33 cellular contexts compared by ENCODE assay signal in the genomic region with DNA sequence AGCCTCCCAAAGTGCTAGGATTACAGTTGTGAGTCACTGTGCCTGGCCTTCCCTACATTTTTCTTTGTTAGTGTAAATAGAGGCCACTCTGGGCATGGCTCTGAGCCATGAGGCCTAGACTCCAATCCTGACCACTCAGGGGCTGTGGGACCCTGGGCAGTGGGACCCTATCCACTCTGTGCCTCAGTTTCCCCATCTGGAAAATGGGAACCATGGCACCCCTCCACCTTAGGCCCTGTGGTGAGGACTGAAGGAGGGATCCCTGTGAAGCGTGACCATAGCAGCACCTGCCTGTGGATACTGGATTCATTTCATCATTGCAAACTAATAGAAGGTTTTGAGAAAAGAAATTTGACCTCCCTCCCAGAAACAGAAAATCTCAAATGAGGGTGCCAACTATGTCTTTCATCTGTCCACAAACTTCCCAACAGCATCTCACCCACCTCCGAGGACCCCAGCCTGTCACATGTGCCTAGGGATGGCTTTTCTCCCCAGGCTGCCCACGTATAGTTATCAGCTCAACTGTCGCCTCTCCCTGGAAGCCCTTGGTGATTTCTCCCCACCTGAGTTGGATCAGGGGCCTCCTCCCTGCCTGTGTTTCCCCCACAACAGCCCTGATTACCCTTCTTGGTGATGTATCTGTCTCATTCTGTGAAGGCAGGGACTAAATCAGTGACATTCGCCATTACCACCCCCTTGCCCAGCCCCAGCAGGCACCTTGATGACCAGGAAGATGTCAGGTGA. TPM values are rescaled to one million over a fixed set of nuclear protein-coding genes. Genes with fewer than 3 reads are reported as not detected.
"Had no signal": no experiment of that assay in that cellular context is flagged by ENCODE, and none has a peak within 500 bp of the region (broad histone marks: within the 10 kb centered on the region; RNA-seq: fewer than 3 reads in every experiment).

No MANE protein-coding gene starts in this region.

- ATAC-seq: esophagus mucosa; naive thymus-derived CD4-positive, alpha-beta T cell; right cardiac atrium; stimulated activated effector memory CD8-positive, alpha-beta T cell treated with anti-CD3 and anti-CD28 coated beads, Interleukin-12 subunit alpha, Interleukin-12 subunit beta, amount 100 ng/mL, for 72 hours; upper lobe of right lung had no signal

- H3K27me3 ChIP-seq: adrenal gland, cardiac muscle cell, upper lobe of right lung had no signal

- H3K4me3 ChIP-seq: adrenal gland, cardiac muscle cell, upper lobe of right lung had no signal

- H3K27ac ChIP-seq: adrenal gland, cardiac muscle cell, VCaP had no signal

- H3K36me3 ChIP-seq: cardiac muscle cell had no signal

- DNase-seq: activated CD4-positive, alpha-beta T cell treated with anti-CD3 and anti-CD28 coated beads for 4 hours; activated CD4-positive, alpha-beta T cell treated with anti-CD3 and anti-CD28 coated beads, Interleukin-2, amount 50 U/mL, for 4 hours; activated CD8-positive, alpha-beta memory T cell treated with anti-CD3 and anti-CD28 coated beads, Interleukin-2, amount 50 U/mL, for 4 hours; activated effector memory CD4-positive, alpha-beta T cell treated with anti-CD3 and anti-CD28 coated beads, Interleukin-2, amount 50 U/mL, for 16 hours; activated naive CD4-positive, alpha-beta T cell treated with anti-CD3 and anti-CD28 coated beads for 36 hours; activated naive CD8-positive, alpha-beta T cell treated with anti-CD3 and anti-CD28 coated beads for 36 hours; activated T-cell treated with anti-CD3 and anti-CD28 coated beads, Interleukin-2, amount 50 U/mL, for 1 hour; adrenal gland; aorta; cerebellar nuclear complex; cortex of kidney; foreskin fibroblast; midbrain; naive thymus-derived CD4-positive, alpha-beta T cell; occipital lobe; posterior cingulate gyrus; small intestine; stimulated activated CD4-positive, alpha-beta T cell treated with anti-CD3 and anti-CD28 coated beads, Interleukin-4, amount 100 ng/mL, for 24 hours; substantia nigra; SW 1271; T-helper 9 cell; upper lobe of right lung had no signal

- H3K9me3 ChIP-seq: adrenal gland, upper lobe of right lung had no signal

RNA-seq across cellular contexts. Expression of gene ANGPTL8, which starts 5.6 kb away (rescaled TPM):
- total RNA-seq: activated CD8-positive, alpha-beta memory T cell treated with anti-CD3 and anti-CD28 coated beads for 36 hours; activated naive CD4-positive, alpha-beta T cell treated with anti-CD3 and anti-CD28 coated beads for 36 hours; activated naive CD8-positive, alpha-beta T cell treated with anti-CD3 and anti-CD28 coated beads for 36 hours; activated T-helper 1 cell treated with anti-CD3 and anti-CD28 coated beads, Interleukin-12 subunit alpha, Interleukin-12 subunit beta, Interleukin-2, Interleukin-4 antibody, amounts not matched to agents 30 ng/mL and 10 ng/mL and 1 ng/mL, durations not matched to agents 14 hours and 24 hours and 36 hours; aorta; cardiac muscle cell; esophagus mucosa; glomerular endothelial cell; lower leg skin; naive thymus-derived CD4-positive, alpha-beta T cell; neural crest cell; occipital lobe; upper lobe of right lung had no signal
- polyA plus RNA-seq: naive thymus-derived CD4-positive, alpha-beta T cell had no signal

RNA-seq across cellular contexts. Expression of gene DOCK6, which starts 17.3 kb away (rescaled TPM):
- polyA plus RNA-seq: naive thymus-derived CD4-positive, alpha-beta T cell had no signal

RNA-seq across cellular contexts. Expression of gene KANK2, which starts 47.7 kb away (rescaled TPM):
- polyA plus RNA-seq: naive thymus-derived CD4-positive, alpha-beta T cell had no signal

RNA-seq across cellular contexts. Expression of gene TSPAN16, which starts 50.9 kb away (rescaled TPM):
- total RNA-seq: activated CD8-positive, alpha-beta memory T cell treated with anti-CD3 and anti-CD28 coated beads for 36 hours; activated naive CD4-positive, alpha-beta T cell treated with anti-CD3 and anti-CD28 coated beads for 36 hours; activated naive CD8-positive, alpha-beta T cell treated with anti-CD3 and anti-CD28 coated beads for 36 hours; activated T-helper 1 cell treated with anti-CD3 and anti-CD28 coated beads, Interleukin-12 subunit alpha, Interleukin-12 subunit beta, Interleukin-2, Interleukin-4 antibody, amounts not matched to agents 30 ng/mL and 10 ng/mL and 1 ng/mL, durations not matched to agents 14 hours and 24 hours and 36 hours; adrenal gland; aorta; cardiac muscle cell; esophagus mucosa; glomerular endothelial cell; lower leg skin; naive thymus-derived CD4-positive, alpha-beta T cell; neural crest cell; occipital lobe; right cardiac atrium; upper lobe of right lung had no signal
- polyA plus RNA-seq: adrenal gland; aorta; cardiac muscle cell; naive thymus-derived CD4-positive, alpha-beta T cell; right cardiac atrium; small intestine; thymus had no signal
